ENCODE assay signal across 16 cellular contexts in genomic region chr2:121375621-121376159, GRCh38.
DNase-seq lines count a peak whose midpoint lies in the region; ATAC-seq and TF ChIP-seq lines count a peak whose summit lies in the region.
"Had no signal": no experiment of that assay in that cellular context is flagged by ENCODE, and none has a peak within 500 bp of the region (broad histone marks: within the 10 kb centered on the region; RNA-seq: fewer than 3 reads in every experiment).

No MANE protein-coding gene starts in this region.

- H3K36me3 ChIP-seq in ACC112 (ENCODE audit: insufficient read depth, low read length) = peaks cover 47% of the 10 kb centered on the region
- peaks cover 29% of the 10 kb centered on the region for H3K36me3 ChIP-seq in SJSA1

- peak overlapping the region; percentile 63 for H3K27ac ChIP-seq in ACC112 (ENCODE audit: low read depth, low read length)
- H3K27ac ChIP-seq in SJSA1 = peak overlapping the region; percentile 78

- peak overlapping the region; percentile 15 for H3K27ac Mint-ChIP-seq in mesothelial cell of epicardium

- H3K4me1 ChIP-seq in ACC112 (ENCODE audit: control insufficient read depth, insufficient read depth, low read length, unreplicated experiment) (peaks cover 8% of the 10 kb centered on the region), SJSA1 (replicated peaks) (peaks cover 31% of the 10 kb centered on the region)

- H3K4me3 ChIP-seq in ACC112 (ENCODE audit: low read depth, low read length) (no peak overlapping the region), SJSA1 (no peak overlapping the region), choroid plexus epithelial cell (ENCODE audit: low read depth, low read length) (no peak overlapping the region)

- H3K79me2 ChIP-seq in ACC112 (ENCODE audit: control insufficient read depth, insufficient read depth, low read length, unreplicated experiment) = peaks cover 2% of the 10 kb centered on the region

- H3K9me3 ChIP-seq in SJSA1 (replicated peaks) = no peaks in the 10 kb centered on the region

- H3K4me3 Mint-ChIP-seq in mesothelial cell of epicardium = no peak overlapping the region
- H3K4me3 Mint-ChIP-seq: IgD-negative memory B cell had no signal

- ATAC-seq in HG02852 (IDR thresholded peaks at IDR 0.05; ENCODE audit: unreplicated experiment) = no peak
- no peak for ATAC-seq in HG03025 (IDR thresholded peaks at IDR 0.05; ENCODE audit: low FRiP score, unreplicated experiment)
- no peak for ATAC-seq in HG02642 (IDR thresholded peaks at IDR 0.05; ENCODE audit: poor library complexity, unreplicated experiment)

- no peaks in the 10 kb centered on the region for H3K27me3 ChIP-seq in ACC112 (ENCODE audit: insufficient read depth, low read length)
- H3K27me3 ChIP-seq in SJSA1 (replicated peaks) = no peaks in the 10 kb centered on the region

- peak in 1 of 2 experiments; percentile 50 for DNase-seq in SJSA1 (ENCODE audit: low read depth in 1 of 2, low spot score in 2 of 2)
- peak; percentile 79 for DNase-seq in choroid plexus epithelial cell (ENCODE audit: low read depth)
- DNase-seq in mesothelial cell of epicardium (ENCODE audit: low spot score in 2 of 2, unreplicated experiment in 2 of 2) = no peak
- DNase-seq in stimulated activated CD4-positive, alpha-beta T cell treated with anti-CD3 and anti-CD28 coated beads, Interleukin-4, amount 100 ng/mL, for 24 hours = no peak
- DNase-seq: 8988T, C1 segment of cervical spinal cord, Kasumi-1, MM.1S, NCI-H1092 treated with DMSO at 0.1 percent for 48 hours, NCI-H2081 treated with DMSO at 0.1 percent for 48 hours, NCI-H510A had no signal

- H3K27me3 Mint-ChIP-seq in mesothelial cell of epicardium (ENCODE audit: low read depth) = no peaks in the 10 kb centered on the region
- H3K27me3 Mint-ChIP-seq: IgD-negative memory B cell had no signal

- no peaks in the 10 kb centered on the region for H3K4me1 Mint-ChIP-seq in mesothelial cell of epicardium

- no peak overlapping the region for H2AFZ ChIP-seq in ACC112 (ENCODE audit: low read length, unreplicated experiment)

- peaks cover 62% of the 10 kb centered on the region for H3K36me3 Mint-ChIP-seq in mesothelial cell of epicardium

- H3K9me3 Mint-ChIP-seq in mesothelial cell of epicardium = no peaks in the 10 kb centered on the region

- TF ChIP-seq CTCF in choroid plexus epithelial cell (conservative IDR thresholded peaks at IDR 0.05; ENCODE audit: low read depth, low read length) = no peak
- TF ChIP-seq CTCF in mesothelial cell of epicardium (IDR thresholded peaks at IDR 0.05; ENCODE audit: unreplicated experiment) = no peak
